In the genomic region with DNA sequence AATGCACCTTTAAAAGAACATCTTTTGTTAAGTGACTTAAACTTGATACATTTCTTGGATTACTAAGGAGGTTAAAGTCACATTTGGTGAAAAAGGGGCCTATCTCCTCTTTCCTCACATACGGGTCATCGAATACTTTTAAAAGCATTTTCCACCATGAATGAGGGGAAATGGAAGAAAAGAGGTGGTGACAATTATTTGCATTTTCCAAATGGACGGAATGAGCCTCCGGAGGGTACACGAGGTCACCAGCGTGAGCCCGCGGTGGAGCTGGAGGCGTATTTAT, we compare ENCODE assay signal across 8 cellular contexts. TPM values are rescaled to one million over a fixed set of nuclear protein-coding genes. Genes with fewer than 3 reads are reported as not detected.
DNase-seq lines count a peak whose midpoint lies in the region; ATAC-seq and TF ChIP-seq lines count a peak whose summit lies in the region.

No MANE protein-coding gene starts in this region.

- intact Hi-C loops in thyroid gland (cut with DNase I) = no loop called here

- peaks cover 15 to 21% of the 10 kb centered on the region in 2 donors for H3K4me1 ChIP-seq in thyroid gland

- H3K36me3 Mint-ChIP-seq in activated T-cell treated with anti-CD3 and anti-CD28 coated beads, Interleukin-2, amount 50 U/mL, for 4 hours (ENCODE audit: insufficient read depth) = no peaks in the 10 kb centered on the region
- no peaks in the 10 kb centered on the region for H3K36me3 Mint-ChIP-seq in activated naive CD8-positive, alpha-beta T cell

- no peak for DNase-seq in activated T-cell treated with anti-CD3 and anti-CD28 coated beads, Interleukin-2, amount 50 U/mL, for 4 hours
- no peak for DNase-seq in activated T-cell treated with anti-CD3 and anti-CD28 coated beads for 4 hours
- no peak for DNase-seq in kidney epithelial cell (ENCODE audit: low read depth)
- no peak for DNase-seq in thyroid gland
- DNase-seq in hepatic stellate cell (ENCODE audit: low spot score) = no peak
- no peak for DNase-seq in NCI-H526 treated with DMSO at 0.1 percent for 48 hours (lab: John Stamatoyannopoulos, UW)
- DNase-seq in stimulated activated naive CD4-positive, alpha-beta T cell (lab: John Stamatoyannopoulos, UW) = no peak

- no peak overlapping the region for H3K27ac Mint-ChIP-seq in activated naive CD8-positive, alpha-beta T cell

- peak overlapping the region; percentile 84 for H3K4me3 Mint-ChIP-seq in activated T-cell treated with anti-CD3 and anti-CD28 coated beads, Interleukin-2, amount 50 U/mL, for 4 hours
- H3K4me3 Mint-ChIP-seq in activated naive CD8-positive, alpha-beta T cell = peak overlapping the region; percentile 88

- H3K4me3 ChIP-seq in kidney epithelial cell (ENCODE audit: low read depth, low read length) (peak overlapping the region; percentile 74), thyroid gland (replicated peaks in 1 of 3) (peak overlapping the region; percentile 67 to 77 (median 71))

- peaks cover 28% of the 10 kb centered on the region for H3K4me1 Mint-ChIP-seq in activated T-cell treated with anti-CD3 and anti-CD28 coated beads, Interleukin-2, amount 50 U/mL, for 4 hours (ENCODE audit: low read depth)
- peaks cover 28% of the 10 kb centered on the region for H3K4me1 Mint-ChIP-seq in activated naive CD8-positive, alpha-beta T cell (ENCODE audit: low read depth)

- TF ChIP-seq POLR2A in thyroid gland (IDR thresholded peaks at IDR 0.05) = no peak

- WGBS in thyroid gland, 2 donors = 2 to 6% methylated on average over 9 of the region's 9 CpGs

- no peaks in the 10 kb centered on the region for H3K9me3 ChIP-seq in thyroid gland

- no peak for ATAC-seq in activated T-cell treated with anti-CD3 and anti-CD28 coated beads, Interleukin-2, amount 50 U/mL, for 4 hours

- H3K27me3 Mint-ChIP-seq in activated T-cell treated with anti-CD3 and anti-CD28 coated beads, Interleukin-2, amount 50 U/mL, for 4 hours (ENCODE audit: low read depth) = peaks cover 19% of the 10 kb centered on the region
- H3K27me3 Mint-ChIP-seq in activated naive CD8-positive, alpha-beta T cell = peaks cover 21% of the 10 kb centered on the region

- no peaks in the 10 kb centered on the region for H3K9me3 Mint-ChIP-seq in activated T-cell treated with anti-CD3 and anti-CD28 coated beads, Interleukin-2, amount 50 U/mL, for 4 hours
- no peaks in the 10 kb centered on the region for H3K9me3 Mint-ChIP-seq in activated naive CD8-positive, alpha-beta T cell (ENCODE audit: low read depth)

- peak overlapping the region; percentile 97 to 99 (median 99) for H3K27ac ChIP-seq in thyroid gland

- no peaks in the 10 kb centered on the region for H3K36me3 ChIP-seq in kidney epithelial cell (ENCODE audit: control insufficient read depth, insufficient read depth, low read length)
- H3K36me3 ChIP-seq in thyroid gland = no peaks in the 10 kb centered on the region

- TF ChIP-seq CTCF in kidney epithelial cell (IDR thresholded peaks at IDR 0.05; ENCODE audit: insufficient read depth, low read length, poor library complexity, severe bottlenecking) (no peak), thyroid gland (IDR thresholded peaks at IDR 0.05) (no peak)

- H3K27me3 ChIP-seq in kidney epithelial cell (ENCODE audit: control insufficient read depth, insufficient read depth, low read length) = no peaks in the 10 kb centered on the region
- H3K27me3 ChIP-seq in thyroid gland = no peaks in the 10 kb centered on the region

RNA-seq across cellular contexts. Expression of a gene that starts 1.0 kb away (rescaled TPM):
- total RNA-seq in activated T-cell treated with anti-CD3 and anti-CD28 coated beads, Interleukin-2, amount 50 U/mL, for 4 hours = 1 to 10 TPM; 6.0 to 8.5 (median 7.6) TPM
- 22.1 and 38.1 TPM in 2 replicates for total RNA-seq in kidney epithelial cell
- total RNA-seq in thyroid gland = 10 to 100 TPM; 72.7 to 89.5 (median 84.2) TPM
